17 cellular contexts compared by ENCODE assay signal in the genomic region with DNA sequence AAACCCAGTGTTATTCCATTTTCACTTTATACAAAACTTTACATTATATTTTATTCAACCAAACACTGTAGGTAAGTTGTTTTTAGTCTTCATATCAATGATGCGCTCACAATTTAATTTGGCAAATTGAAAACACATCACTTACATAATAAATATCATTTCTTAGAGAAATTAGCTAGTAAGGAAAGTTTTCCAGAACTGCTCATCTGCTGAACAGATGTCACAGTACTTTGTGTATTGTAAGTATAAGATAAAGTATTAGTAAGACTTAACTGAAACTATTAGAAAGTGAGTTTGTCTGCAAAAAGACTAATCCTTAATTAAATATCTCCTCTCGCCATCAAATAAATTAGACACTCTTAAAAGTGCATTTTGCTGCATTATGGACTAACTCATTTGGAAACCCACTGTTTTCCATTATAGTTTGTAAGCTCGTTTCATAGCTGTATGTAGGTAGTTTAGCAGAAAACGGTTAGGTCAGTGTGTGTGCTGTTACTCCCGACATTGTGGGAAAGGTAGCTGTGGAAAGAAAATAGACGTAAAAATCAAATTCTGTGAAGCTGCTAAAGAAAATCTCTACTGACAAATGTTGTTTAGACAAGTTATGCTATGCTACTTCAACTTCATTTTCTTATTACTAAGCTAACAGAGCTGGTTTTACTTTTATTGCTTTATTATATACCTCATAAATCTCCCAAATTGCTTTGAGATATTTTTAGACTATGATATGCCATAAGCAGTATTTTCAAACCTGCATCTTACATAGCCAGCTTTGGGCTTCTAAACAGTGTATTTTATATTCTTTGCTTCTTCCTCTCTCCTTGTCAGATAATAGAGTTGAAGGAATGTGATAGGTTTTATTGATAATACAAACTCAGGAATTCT.
"Had no signal": no experiment of that assay in that cellular context is flagged by ENCODE, and none has a peak within 500 bp of the region (broad histone marks: within the 10 kb centered on the region; RNA-seq: fewer than 3 reads in every experiment).

No MANE protein-coding gene starts in this region.

- H3K27me3 Mint-ChIP-seq: stimulated activated naive B cell treated with anti-CD40 and anti-IgM and Interleukin-4, amounts not matched to agents 10 μg/mL and 1 μg/mL and 100 μg/mL, for 72 hours had no signal

- H3K9me3 ChIP-seq: esophagus squamous epithelium, thyroid gland had no signal

- DNase-seq: activated CD4-positive, alpha-beta T cell treated with anti-CD3 and anti-CD28 coated beads for 4 hours; activated CD8-positive, alpha-beta memory T cell treated with anti-CD3 and anti-CD28 coated beads, Interleukin-2, amount 50 U/mL, for 4 hours; activated CD8-positive, alpha-beta T cell treated with anti-CD3 and anti-CD28 coated beads, Interleukin-2, amount 10 ng/mL, durations not matched to agents 7 days and 5 days; activated effector memory CD4-positive, alpha-beta T cell treated with anti-CD3 and anti-CD28 coated beads, Interleukin-2, amount 50 U/mL, for 16 hours; activated T-cell treated with anti-CD3 and anti-CD28 coated beads, Interleukin-2, amount 50 U/mL, for 48 hours; central memory CD4-positive, alpha-beta T cell; esophagus squamous epithelium; foreskin keratinocyte; glutamatergic neuron; stimulated activated CD4-positive, alpha-beta T cell treated with anti-CD3 and anti-CD28 coated beads, Interleukin-4, amount 100 ng/mL, for 1 hour; stimulated activated naive B cell treated with anti-CD40 and anti-IgM and Interleukin-4, amounts not matched to agents 10 μg/mL and 1 μg/mL and 100 μg/mL, for 72 hours; thyroid gland had no signal

- H3K4me3 Mint-ChIP-seq: activated CD8-positive, alpha-beta T cell treated with anti-CD3 and anti-CD28 coated beads, Interleukin-2, amount 10 ng/mL, durations not matched to agents 7 days and 5 days; activated naive CD4-positive, alpha-beta T cell treated with anti-CD3 and anti-CD28 coated beads, Interleukin-2, amount 50 U/mL, for 24 hours; stimulated activated naive B cell treated with anti-CD40 and anti-IgM and Interleukin-4, amounts not matched to agents 10 μg/mL and 1 μg/mL and 100 μg/mL, for 72 hours; T-helper 1 cell treated with Interleukin-12 subunit alpha and Interleukin-12 subunit beta and Interleukin-4 antibody, amounts not matched to agents 30 μg/mL and 1 μg/mL, for 36 hours; WTC11 had no signal

- H3K4me3 ChIP-seq: coronary artery, esophagus squamous epithelium, thyroid gland had no signal

- H3K36me3 Mint-ChIP-seq: activated naive CD4-positive, alpha-beta T cell treated with anti-CD3 and anti-CD28 coated beads, Interleukin-2, amount 50 U/mL, for 24 hours; stimulated activated naive B cell treated with anti-CD40 and anti-IgM and Interleukin-4, amounts not matched to agents 10 μg/mL and 1 μg/mL and 100 μg/mL, for 72 hours; WTC11 had no signal

- H3K27ac Mint-ChIP-seq: activated CD8-positive, alpha-beta T cell treated with anti-CD3 and anti-CD28 coated beads, Interleukin-2, amount 10 ng/mL, durations not matched to agents 7 days and 5 days; activated naive CD4-positive, alpha-beta T cell treated with anti-CD3 and anti-CD28 coated beads, Interleukin-2, amount 50 U/mL, for 24 hours; stimulated activated naive B cell treated with anti-CD40 and anti-IgM and Interleukin-4, amounts not matched to agents 10 μg/mL and 1 μg/mL and 100 μg/mL, for 72 hours; T-helper 1 cell treated with Interleukin-12 subunit alpha and Interleukin-12 subunit beta and Interleukin-4 antibody, amounts not matched to agents 30 μg/mL and 1 μg/mL, for 36 hours; WTC11 had no signal

- H3K9ac ChIP-seq: parathyroid adenoma had no signal

- H3K27ac ChIP-seq: coronary artery, esophagus squamous epithelium, foreskin keratinocyte, parathyroid adenoma, thyroid gland had no signal

- H3K4me1 Mint-ChIP-seq: activated naive CD4-positive, alpha-beta T cell treated with anti-CD3 and anti-CD28 coated beads, Interleukin-2, amount 50 U/mL, for 24 hours; stimulated activated naive B cell treated with anti-CD40 and anti-IgM and Interleukin-4, amounts not matched to agents 10 μg/mL and 1 μg/mL and 100 μg/mL, for 72 hours had no signal

- H3K4me1 ChIP-seq: esophagus squamous epithelium, foreskin keratinocyte, parathyroid adenoma, thyroid gland had no signal

- H3K36me3 ChIP-seq: esophagus squamous epithelium, thyroid gland had no signal

- H3K27me3 ChIP-seq: esophagus squamous epithelium, foreskin keratinocyte, thyroid gland had no signal

- H3K9me3 Mint-ChIP-seq: activated naive CD4-positive, alpha-beta T cell treated with anti-CD3 and anti-CD28 coated beads, Interleukin-2, amount 50 U/mL, for 24 hours; stimulated activated naive B cell treated with anti-CD40 and anti-IgM and Interleukin-4, amounts not matched to agents 10 μg/mL and 1 μg/mL and 100 μg/mL, for 72 hours; T-helper 1 cell treated with Interleukin-12 subunit alpha and Interleukin-12 subunit beta and Interleukin-4 antibody, amounts not matched to agents 30 μg/mL and 1 μg/mL, for 36 hours; WTC11 had no signal
